Comparison of ENCODE assay signal across 20 cellular contexts in the genomic region with DNA sequence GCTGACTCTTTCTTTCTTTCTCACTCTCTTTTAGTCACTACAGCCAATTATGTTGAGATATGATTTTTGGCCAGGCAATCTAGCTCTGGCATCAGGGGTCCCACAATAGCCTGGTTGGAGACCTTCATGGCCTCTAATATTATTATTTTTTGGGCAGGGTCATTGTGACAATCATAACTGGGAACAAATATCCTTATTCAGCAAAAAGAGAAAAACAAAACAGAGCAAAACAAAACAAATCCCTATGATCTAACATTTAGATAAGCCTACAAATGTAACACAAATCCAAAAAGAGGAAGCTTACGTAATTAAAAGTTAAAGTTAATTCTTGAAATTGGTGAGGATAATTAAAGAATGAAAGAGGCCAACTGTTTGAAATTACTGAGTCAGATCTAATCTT.
"Had no signal": no experiment of that assay in that cellular context is flagged by ENCODE, and none has a peak within 500 bp of the region (broad histone marks: within the 10 kb centered on the region; RNA-seq: fewer than 3 reads in every experiment).

No MANE protein-coding gene starts in this region.

- H3K27ac ChIP-seq: RWPE1 had no signal

- H3K9me3 ChIP-seq: SK-N-SH had no signal

- H3K4me3 Mint-ChIP-seq: IgD-negative memory B cell had no signal

- H3K27ac Mint-ChIP-seq: IgD-negative memory B cell had no signal

- ATAC-seq: Panc1, PC-3 had no signal

- H3K36me3 Mint-ChIP-seq: IgD-negative memory B cell had no signal

- DNase-seq: KBM-7, MV-4-11, NCI-H1048, NCI-H1105, NCI-H1417 treated with DMSO at 0.1 percent for 48 hours, NCI-H146, NCI-H1694 treated with DMSO at 0.1 percent for 48 hours, NCI-H1930, NCI-H2081, NCI-H2107, NCI-H510A, NCI-H524 treated with DMSO at 0.1 percent for 48 hours, NCI-H69, NCI-H774, PC-3, SHP77, SK-N-SH had no signal

- H3K4me1 Mint-ChIP-seq: IgD-negative memory B cell had no signal

- H3K27me3 Mint-ChIP-seq: IgD-negative memory B cell had no signal

- H3K4me2 ChIP-seq: SK-N-SH had no signal

- H3K9ac ChIP-seq: SK-N-SH had no signal
